ENCODE assay signal across 8 cellular contexts in genomic region chr10:73494877-73495225, GRCh38. TPM values are rescaled to one million over a fixed set of nuclear protein-coding genes. Genes with fewer than 3 reads are reported as not detected.
DNase-seq lines count a peak whose midpoint lies in the region; ATAC-seq and TF ChIP-seq lines count a peak whose summit lies in the region.

No MANE protein-coding gene starts in this region.

- H3K36me3 ChIP-seq in BE2C = no peaks in the 10 kb centered on the region; the same call in 1 of the 2 replicates
- H3K36me3 ChIP-seq in MG63 = peaks cover 4% of the 10 kb centered on the region
- peaks cover 8% of the 10 kb centered on the region for H3K36me3 ChIP-seq in ectodermal cell (ENCODE audit: control insufficient read depth, insufficient read depth, low read length)

- H3K27ac ChIP-seq in ectodermal cell (ENCODE audit: insufficient read depth, low read depth, low read length, poor library complexity, severe bottlenecking) = no peak overlapping the region

- no peaks in the 10 kb centered on the region for H3K9me3 Mint-ChIP-seq in nephron

- H3K4me1 Mint-ChIP-seq in nephron = peaks cover 35% of the 10 kb centered on the region

- ATAC-seq in GM21447 (IDR thresholded peaks at IDR 0.05; ENCODE audit: unreplicated experiment) = no peak
- no peak for ATAC-seq in HG02938 (IDR thresholded peaks at IDR 0.05; ENCODE audit: unreplicated experiment)
- ATAC-seq in HG03095 (IDR thresholded peaks at IDR 0.05; ENCODE audit: unreplicated experiment) = no peak

- no peaks in the 10 kb centered on the region for H3K9me3 ChIP-seq in BE2C
- no peaks in the 10 kb centered on the region for H3K9me3 ChIP-seq in MG63
- no peaks in the 10 kb centered on the region for H3K9me3 ChIP-seq in ectodermal cell (ENCODE audit: control insufficient read depth, low read length)

- TF ChIP-seq CTCF in BE2C (IDR thresholded peaks at IDR 0.05; ENCODE audit: low read depth, low read length) (no peak), nephron (IDR thresholded peaks at IDR 0.05; ENCODE audit: unreplicated experiment in 3 of 3) (no peak)

- H3K4me3 Mint-ChIP-seq in nephron = peak overlapping the region; percentile 83 to 99 (median 94)

- H3K27me3 Mint-ChIP-seq in nephron (ENCODE audit: low read depth) = no peaks in the 10 kb centered on the region

- H3K36me3 Mint-ChIP-seq in nephron (ENCODE audit: low read depth) = peaks cover 23% of the 10 kb centered on the region

- H3K4me3 ChIP-seq in BE2C (ENCODE audit: low read depth, low read length) = peak overlapping the region; percentile 84
- peak overlapping the region; percentile 91 for H3K4me3 ChIP-seq in MG63
- H3K4me3 ChIP-seq in ectodermal cell (ENCODE audit: insufficient read depth, low read depth, low read length) = peak overlapping the region; percentile 91

- 0% methylated on average over 1 to 2 of the region's 2 CpGs for WGBS in ectodermal cell, 2 experiments

- no peak for DNase-seq in BE2C
- no peak for DNase-seq in MG63
- DNase-seq in NCI-H774 (lab: John Stamatoyannopoulos, UW) = no peak

- no peaks in the 10 kb centered on the region for H3K27me3 ChIP-seq in BE2C
- H3K27me3 ChIP-seq in MG63 = no peaks in the 10 kb centered on the region
- no peaks in the 10 kb centered on the region for H3K27me3 ChIP-seq in ectodermal cell (ENCODE audit: control insufficient read depth, insufficient read depth, low read length, poor library complexity, severe bottlenecking)

- H3K4me1 ChIP-seq in BE2C (no peaks in the 10 kb centered on the region), ectodermal cell (ENCODE audit: control insufficient read depth, insufficient read depth, low read length) (peaks cover 5% of the 10 kb centered on the region)

- H3K27ac Mint-ChIP-seq in nephron = peak overlapping the region; percentile 89 to 97 (median 95)

RNA-seq across cellular contexts. Expression of gene PPP3CB, which starts 1.0 kb away (rescaled TPM):
- polyA plus RNA-seq in BE2C (2012; ENCODE audit: insufficient read depth, insufficient read length, low read depth) = 20.6 TPM
- total RNA-seq in MG63 (2014; rRNA removed; shearing (Covaris generic); ENCODE audit: low replicate concordance) = 5.9 and 14.5 TPM in 2 replicates
- polyA plus RNA-seq in ectodermal cell (2013, experiment 1 of 4) = 47.6 TPM
- polyA plus RNA-seq in ectodermal cell (2013, experiment 2 of 4) = 48.4 TPM
- 36.9 TPM for polyA plus RNA-seq in ectodermal cell (2013, experiment 3 of 4)
- polyA plus RNA-seq in ectodermal cell (2013, experiment 4 of 4) = 44.5 TPM
